In the genomic region with DNA sequence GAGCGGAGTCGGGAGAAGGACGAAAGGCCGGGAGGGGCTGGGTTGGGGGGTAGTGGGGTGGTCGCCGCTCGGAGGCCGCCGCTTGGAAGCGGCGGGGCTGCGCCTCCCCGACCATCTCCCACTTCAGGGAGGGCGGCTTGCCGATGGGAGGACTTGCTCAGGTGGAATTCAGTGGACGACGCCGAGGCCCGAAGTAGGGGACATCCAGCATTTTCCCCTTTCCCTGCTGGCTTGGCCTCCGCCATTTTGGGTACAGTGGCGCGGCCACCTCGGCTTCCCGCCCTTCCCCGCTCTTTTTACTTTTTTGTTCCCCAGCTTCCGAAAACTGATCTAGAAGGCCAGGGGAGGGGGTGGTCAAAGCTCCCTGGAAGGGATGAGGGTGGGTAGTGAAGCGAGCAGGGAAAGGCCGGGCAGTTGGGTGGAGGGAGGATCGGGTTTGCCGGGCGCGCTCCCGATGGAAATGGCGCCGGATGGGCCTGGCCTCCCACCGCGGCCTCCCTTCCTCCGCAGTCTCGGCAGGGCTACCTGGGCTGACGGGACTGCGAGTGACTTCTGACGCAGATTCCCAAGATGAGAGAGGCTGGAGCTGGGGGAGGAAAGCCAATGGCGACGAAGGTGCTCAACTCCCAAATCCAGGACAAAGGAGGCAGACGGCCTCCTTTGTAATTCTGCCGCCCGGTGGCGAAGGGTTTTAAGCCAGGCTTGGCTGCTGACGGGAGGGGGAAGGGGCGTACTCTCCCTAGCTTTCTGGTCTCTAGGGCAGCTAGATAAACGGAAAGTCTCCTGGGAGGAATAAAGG, we compare ENCODE assay signal across 1 cellular context.
TF ChIP-seq lines count a peak whose summit lies in the region.

A gene (minus strand): TSS at position 670 of the 799 bp plus-strand sequence. CDS start 26,084 bp downstream, outside the sequence.

TF ChIP-seq in K562, 482 proteins besides CTCF, POLR2A, EP300 and RAD21 (continued from another document and continues in another):
- TF ChIP-seq, protein P1, sequence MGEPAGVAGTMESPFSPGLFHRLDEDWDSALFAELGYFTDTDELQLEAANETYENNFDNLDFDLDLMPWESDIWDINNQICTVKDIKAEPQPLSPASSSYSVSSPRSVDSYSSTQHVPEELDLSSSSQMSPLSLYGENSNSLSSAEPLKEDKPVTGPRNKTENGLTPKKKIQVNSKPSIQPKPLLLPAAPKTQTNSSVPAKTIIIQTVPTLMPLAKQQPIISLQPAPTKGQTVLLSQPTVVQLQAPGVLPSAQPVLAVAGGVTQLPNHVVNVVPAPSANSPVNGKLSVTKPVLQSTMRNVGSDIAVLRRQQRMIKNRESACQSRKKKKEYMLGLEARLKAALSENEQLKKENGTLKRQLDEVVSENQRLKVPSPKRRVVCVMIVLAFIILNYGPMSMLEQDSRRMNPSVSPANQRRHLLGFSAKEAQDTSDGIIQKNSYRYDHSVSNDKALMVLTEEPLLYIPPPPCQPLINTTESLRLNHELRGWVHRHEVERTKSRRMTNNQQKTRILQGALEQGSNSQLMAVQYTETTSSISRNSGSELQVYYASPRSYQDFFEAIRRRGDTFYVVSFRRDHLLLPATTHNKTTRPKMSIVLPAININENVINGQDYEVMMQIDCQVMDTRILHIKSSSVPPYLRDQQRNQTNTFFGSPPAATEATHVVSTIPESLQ (CRISPR knock-in tag; IDR thresholded peaks at IDR 0.05), result no peak
- TF ChIP-seq, protein P2, sequence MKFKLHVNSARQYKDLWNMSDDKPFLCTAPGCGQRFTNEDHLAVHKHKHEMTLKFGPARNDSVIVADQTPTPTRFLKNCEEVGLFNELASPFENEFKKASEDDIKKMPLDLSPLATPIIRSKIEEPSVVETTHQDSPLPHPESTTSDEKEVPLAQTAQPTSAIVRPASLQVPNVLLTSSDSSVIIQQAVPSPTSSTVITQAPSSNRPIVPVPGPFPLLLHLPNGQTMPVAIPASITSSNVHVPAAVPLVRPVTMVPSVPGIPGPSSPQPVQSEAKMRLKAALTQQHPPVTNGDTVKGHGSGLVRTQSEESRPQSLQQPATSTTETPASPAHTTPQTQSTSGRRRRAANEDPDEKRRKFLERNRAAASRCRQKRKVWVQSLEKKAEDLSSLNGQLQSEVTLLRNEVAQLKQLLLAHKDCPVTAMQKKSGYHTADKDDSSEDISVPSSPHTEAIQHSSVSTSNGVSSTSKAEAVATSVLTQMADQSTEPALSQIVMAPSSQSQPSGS (CRISPR knock-in tag; IDR thresholded peaks at IDR 0.05), result no peak
- TF ChIP-seq, protein P3, sequence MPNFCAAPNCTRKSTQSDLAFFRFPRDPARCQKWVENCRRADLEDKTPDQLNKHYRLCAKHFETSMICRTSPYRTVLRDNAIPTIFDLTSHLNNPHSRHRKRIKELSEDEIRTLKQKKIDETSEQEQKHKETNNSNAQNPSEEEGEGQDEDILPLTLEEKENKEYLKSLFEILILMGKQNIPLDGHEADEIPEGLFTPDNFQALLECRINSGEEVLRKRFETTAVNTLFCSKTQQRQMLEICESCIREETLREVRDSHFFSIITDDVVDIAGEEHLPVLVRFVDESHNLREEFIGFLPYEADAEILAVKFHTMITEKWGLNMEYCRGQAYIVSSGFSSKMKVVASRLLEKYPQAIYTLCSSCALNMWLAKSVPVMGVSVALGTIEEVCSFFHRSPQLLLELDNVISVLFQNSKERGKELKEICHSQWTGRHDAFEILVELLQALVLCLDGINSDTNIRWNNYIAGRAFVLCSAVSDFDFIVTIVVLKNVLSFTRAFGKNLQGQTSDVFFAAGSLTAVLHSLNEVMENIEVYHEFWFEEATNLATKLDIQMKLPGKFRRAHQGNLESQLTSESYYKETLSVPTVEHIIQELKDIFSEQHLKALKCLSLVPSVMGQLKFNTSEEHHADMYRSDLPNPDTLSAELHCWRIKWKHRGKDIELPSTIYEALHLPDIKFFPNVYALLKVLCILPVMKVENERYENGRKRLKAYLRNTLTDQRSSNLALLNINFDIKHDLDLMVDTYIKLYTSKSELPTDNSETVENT (CRISPR knock-in tag; IDR thresholded peaks at IDR 0.05), result 0 out of 2 replicates have a peak, but pooled peaks have one; percentile 47
- no peak for TF ChIP-seq U2AF1 (optimal IDR thresholded peaks at IDR 0.05; ENCODE audit: low read depth, low read length)
- peak; percentile 62 for TF ChIP-seq DPF2 (IDR thresholded peaks at IDR 0.05)
- TF ChIP-seq ZKSCAN1 (IDR thresholded peaks at IDR 0.05; ENCODE audit: low read depth, low read length), result no peak
- TF ChIP-seq ELF4 (CRISPR knock-in tag; IDR thresholded peaks at IDR 0.05), result peak; percentile 87
- TF ChIP-seq HMG20A (CRISPR knock-in tag; conservative IDR thresholded peaks at IDR 0.05), result no peak
- TF ChIP-seq, protein P4, sequence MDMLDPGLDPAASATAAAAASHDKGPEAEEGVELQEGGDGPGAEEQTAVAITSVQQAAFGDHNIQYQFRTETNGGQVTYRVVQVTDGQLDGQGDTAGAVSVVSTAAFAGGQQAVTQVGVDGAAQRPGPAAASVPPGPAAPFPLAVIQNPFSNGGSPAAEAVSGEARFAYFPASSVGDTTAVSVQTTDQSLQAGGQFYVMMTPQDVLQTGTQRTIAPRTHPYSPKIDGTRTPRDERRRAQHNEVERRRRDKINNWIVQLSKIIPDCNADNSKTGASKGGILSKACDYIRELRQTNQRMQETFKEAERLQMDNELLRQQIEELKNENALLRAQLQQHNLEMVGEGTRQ (CRISPR knock-in tag; IDR thresholded peaks at IDR 0.05), result no peak
- TF ChIP-seq CBFB (CRISPR knock-in tag; IDR thresholded peaks at IDR 0.05), result no peak
- TF ChIP-seq, protein P5, sequence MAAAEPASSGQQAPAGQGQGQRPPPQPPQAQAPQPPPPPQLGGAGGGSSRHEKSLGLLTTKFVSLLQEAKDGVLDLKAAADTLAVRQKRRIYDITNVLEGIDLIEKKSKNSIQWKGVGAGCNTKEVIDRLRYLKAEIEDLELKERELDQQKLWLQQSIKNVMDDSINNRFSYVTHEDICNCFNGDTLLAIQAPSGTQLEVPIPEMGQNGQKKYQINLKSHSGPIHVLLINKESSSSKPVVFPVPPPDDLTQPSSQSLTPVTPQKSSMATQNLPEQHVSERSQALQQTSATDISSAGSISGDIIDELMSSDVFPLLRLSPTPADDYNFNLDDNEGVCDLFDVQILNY (CRISPR knock-in tag; IDR thresholded peaks at IDR 0.05), result peak; percentile 73; the same call in 1 of the 2 replicates
- TF ChIP-seq KLF16 (IDR thresholded peaks at IDR 0.05), result no peak
- TF ChIP-seq, protein P6, sequence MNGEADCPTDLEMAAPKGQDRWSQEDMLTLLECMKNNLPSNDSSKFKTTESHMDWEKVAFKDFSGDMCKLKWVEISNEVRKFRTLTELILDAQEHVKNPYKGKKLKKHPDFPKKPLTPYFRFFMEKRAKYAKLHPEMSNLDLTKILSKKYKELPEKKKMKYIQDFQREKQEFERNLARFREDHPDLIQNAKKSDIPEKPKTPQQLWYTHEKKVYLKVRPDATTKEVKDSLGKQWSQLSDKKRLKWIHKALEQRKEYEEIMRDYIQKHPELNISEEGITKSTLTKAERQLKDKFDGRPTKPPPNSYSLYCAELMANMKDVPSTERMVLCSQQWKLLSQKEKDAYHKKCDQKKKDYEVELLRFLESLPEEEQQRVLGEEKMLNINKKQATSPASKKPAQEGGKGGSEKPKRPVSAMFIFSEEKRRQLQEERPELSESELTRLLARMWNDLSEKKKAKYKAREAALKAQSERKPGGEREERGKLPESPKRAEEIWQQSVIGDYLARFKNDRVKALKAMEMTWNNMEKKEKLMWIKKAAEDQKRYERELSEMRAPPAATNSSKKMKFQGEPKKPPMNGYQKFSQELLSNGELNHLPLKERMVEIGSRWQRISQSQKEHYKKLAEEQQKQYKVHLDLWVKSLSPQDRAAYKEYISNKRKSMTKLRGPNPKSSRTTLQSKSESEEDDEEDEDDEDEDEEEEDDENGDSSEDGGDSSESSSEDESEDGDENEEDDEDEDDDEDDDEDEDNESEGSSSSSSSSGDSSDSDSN (IDR thresholded peaks at IDR 0.05; ENCODE audit: borderline replicate concordance in 1 of 2, low read depth in 2 of 2, low read length in 2 of 2), result no peak
- TF ChIP-seq ESRRA (IDR thresholded peaks at IDR 0.05; ENCODE audit: borderline replicate concordance, low read depth), result 0 out of 2 replicates have a peak, but pooled peaks have one; percentile 12
- no peak for TF ChIP-seq NRF1 (conservative IDR thresholded peaks at IDR 0.05 in 1 of 2, IDR thresholded peaks at IDR 0.05 in 1 of 2)
- TF ChIP-seq, protein P7, sequence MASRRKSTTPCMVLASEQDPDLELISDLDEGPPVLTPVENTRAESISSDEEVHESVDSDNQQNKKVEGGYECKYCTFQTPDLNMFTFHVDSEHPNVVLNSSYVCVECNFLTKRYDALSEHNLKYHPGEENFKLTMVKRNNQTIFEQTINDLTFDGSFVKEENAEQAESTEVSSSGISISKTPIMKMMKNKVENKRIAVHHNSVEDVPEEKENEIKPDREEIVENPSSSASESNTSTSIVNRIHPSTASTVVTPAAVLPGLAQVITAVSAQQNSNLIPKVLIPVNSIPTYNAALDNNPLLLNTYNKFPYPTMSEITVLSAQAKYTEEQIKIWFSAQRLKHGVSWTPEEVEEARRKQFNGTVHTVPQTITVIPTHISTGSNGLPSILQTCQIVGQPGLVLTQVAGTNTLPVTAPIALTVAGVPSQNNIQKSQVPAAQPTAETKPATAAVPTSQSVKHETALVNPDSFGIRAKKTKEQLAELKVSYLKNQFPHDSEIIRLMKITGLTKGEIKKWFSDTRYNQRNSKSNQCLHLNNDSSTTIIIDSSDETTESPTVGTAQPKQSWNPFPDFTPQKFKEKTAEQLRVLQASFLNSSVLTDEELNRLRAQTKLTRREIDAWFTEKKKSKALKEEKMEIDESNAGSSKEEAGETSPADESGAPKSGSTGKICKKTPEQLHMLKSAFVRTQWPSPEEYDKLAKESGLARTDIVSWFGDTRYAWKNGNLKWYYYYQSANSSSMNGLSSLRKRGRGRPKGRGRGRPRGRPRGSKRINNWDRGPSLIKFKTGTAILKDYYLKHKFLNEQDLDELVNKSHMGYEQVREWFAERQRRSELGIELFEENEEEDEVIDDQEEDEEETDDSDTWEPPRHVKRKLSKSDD (conservative IDR thresholded peaks at IDR 0.05; ENCODE audit: low read length), result no peak
- no peak for TF ChIP-seq ZNF695 (CRISPR knock-in tag; IDR thresholded peaks at IDR 0.05)
- TF ChIP-seq, protein P8, sequence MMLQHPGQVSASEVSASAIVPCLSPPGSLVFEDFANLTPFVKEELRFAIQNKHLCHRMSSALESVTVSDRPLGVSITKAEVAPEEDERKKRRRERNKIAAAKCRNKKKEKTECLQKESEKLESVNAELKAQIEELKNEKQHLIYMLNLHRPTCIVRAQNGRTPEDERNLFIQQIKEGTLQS (IDR thresholded peaks at IDR 0.05), result no peak
- TF ChIP-seq, protein P8 (CRISPR knock-in tag; conservative IDR thresholded peaks at IDR 0.05), result no peak; the same call in 1 of the 2 replicates
- no peak for TF ChIP-seq IRF2 (CRISPR knock-in tag; IDR thresholded peaks at IDR 0.05)
- TF ChIP-seq ZNF316 (IDR thresholded peaks at IDR 0.05), result peak; percentile 34; the same call in 1 of the 2 replicates
- TF ChIP-seq MEF2D (tag; conservative IDR thresholded peaks at IDR 0.05; ENCODE audit: low read depth), result no peak
- TF ChIP-seq PTBP1 (IDR thresholded peaks at IDR 0.05; ENCODE audit: low read depth, low read length), result no peak
- TF ChIP-seq, protein P9, sequence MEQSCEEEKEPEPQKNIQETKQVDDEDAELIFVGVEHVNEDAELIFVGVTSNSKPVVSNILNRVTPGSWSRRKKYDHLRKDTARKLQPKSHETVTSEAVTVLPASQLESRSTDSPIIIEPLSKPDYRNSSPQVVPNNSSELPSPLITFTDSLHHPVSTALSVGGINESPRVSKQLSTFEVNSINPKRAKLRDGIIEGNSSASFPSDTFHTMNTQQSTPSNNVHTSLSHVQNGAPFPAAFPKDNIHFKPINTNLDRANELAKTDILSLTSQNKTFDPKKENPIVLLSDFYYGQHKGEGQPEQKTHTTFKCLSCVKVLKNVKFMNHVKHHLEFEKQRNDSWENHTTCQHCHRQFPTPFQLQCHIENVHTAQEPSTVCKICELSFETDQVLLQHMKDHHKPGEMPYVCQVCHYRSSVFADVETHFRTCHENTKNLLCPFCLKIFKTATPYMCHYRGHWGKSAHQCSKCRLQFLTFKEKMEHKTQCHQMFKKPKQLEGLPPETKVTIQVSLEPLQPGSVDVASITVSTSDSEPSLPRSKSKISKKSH (CRISPR knock-in tag; IDR thresholded peaks at IDR 0.05), result no peak
- TF ChIP-seq ETS2 (tag; IDR thresholded peaks at IDR 0.05; ENCODE audit: borderline replicate concordance, poor library complexity, severe bottlenecking), result no peak
- peak; percentile 72 to 88; a peak in 3 of 4 replicates for TF ChIP-seq MAZ (CRISPR knock-in tag; conservative IDR thresholded peaks at IDR 0.05 in 1 of 2, IDR thresholded peaks at IDR 0.05 in 1 of 2)
- TF ChIP-seq ZNF3 (CRISPR knock-in tag; IDR thresholded peaks at IDR 0.05), result no peak
- no peak for TF ChIP-seq PTTG1 (tag; IDR thresholded peaks at IDR 0.05; ENCODE audit: low read depth)
- TF ChIP-seq ZNF780A (CRISPR knock-in tag; IDR thresholded peaks at IDR 0.05), result no peak
- TF ChIP-seq RCOR1 (IDR thresholded peaks at IDR 0.05; ENCODE audit: borderline replicate concordance in 1 of 2, low read depth in 2 of 2, low read length in 2 of 2), result peak; percentile 15 to 65; a peak in 3 of 4 replicates
- TF ChIP-seq SPI1 (IDR thresholded peaks at IDR 0.05; ENCODE audit: borderline replicate concordance, low read depth, low read length), result no peak; the same call in 1 of the 2 replicates
- peak; percentile 60; the same call in 1 of the 2 replicates for TF ChIP-seq GABPB2 (CRISPR knock-in tag; conservative IDR thresholded peaks at IDR 0.05)
- TF ChIP-seq ESRRB (CRISPR knock-in tag; IDR thresholded peaks at IDR 0.05; ENCODE audit: borderline replicate concordance), result no peak
- TF ChIP-seq, protein P10, sequence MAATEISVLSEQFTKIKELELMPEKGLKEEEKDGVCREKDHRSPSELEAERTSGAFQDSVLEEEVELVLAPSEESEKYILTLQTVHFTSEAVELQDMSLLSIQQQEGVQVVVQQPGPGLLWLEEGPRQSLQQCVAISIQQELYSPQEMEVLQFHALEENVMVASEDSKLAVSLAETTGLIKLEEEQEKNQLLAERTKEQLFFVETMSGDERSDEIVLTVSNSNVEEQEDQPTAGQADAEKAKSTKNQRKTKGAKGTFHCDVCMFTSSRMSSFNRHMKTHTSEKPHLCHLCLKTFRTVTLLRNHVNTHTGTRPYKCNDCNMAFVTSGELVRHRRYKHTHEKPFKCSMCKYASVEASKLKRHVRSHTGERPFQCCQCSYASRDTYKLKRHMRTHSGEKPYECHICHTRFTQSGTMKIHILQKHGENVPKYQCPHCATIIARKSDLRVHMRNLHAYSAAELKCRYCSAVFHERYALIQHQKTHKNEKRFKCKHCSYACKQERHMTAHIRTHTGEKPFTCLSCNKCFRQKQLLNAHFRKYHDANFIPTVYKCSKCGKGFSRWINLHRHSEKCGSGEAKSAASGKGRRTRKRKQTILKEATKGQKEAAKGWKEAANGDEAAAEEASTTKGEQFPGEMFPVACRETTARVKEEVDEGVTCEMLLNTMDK (IDR thresholded peaks at IDR 0.05; ENCODE audit: borderline replicate concordance, insufficient read depth, low read depth, low read length, poor library complexity, severe bottlenecking), result no peak
- TF ChIP-seq CAMTA2 (CRISPR knock-in tag; conservative IDR thresholded peaks at IDR 0.05), result no peak
- TF ChIP-seq SMAD1 (IDR thresholded peaks at IDR 0.05; ENCODE audit: low read depth, low read length, partially characterized antibody), result no peak
